1 cellular context compared by ENCODE assay signal in the genomic region with DNA sequence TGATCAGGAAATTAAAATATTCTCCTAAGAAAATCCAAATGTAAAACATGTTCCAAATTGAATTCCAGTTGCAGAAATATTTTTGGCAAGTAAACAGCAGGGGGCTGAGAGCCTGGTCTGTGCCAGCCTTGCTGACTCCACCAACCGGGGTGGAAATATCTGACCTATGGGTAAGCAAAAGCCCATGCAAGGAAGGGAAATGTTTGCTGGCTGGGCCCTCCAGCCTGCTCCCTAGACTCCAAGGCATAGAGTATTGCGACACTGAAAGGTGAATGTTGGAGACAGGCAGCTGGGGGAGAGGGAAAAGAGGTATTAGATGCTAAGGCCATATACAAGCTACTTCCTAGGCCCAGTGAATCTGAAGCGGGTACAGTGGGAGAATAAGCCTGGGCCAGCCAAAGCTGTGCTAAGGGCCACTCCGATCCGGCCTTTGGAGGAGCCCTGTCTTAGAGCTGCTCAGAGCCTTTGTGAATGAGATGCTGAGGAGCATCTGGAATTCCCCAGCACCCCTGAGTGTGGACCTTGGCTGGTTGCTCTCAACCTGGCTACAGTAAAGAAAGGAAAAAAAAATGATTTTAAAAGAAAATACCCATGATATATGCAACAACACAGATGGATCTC.
TF ChIP-seq lines count a peak whose summit lies in the region.

No MANE protein-coding gene starts in this region.

TF ChIP-seq in GM23338, 12 proteins besides CTCF, POLR2A, EP300 and RAD21 (continued from another document):
- TF ChIP-seq, protein P1, sequence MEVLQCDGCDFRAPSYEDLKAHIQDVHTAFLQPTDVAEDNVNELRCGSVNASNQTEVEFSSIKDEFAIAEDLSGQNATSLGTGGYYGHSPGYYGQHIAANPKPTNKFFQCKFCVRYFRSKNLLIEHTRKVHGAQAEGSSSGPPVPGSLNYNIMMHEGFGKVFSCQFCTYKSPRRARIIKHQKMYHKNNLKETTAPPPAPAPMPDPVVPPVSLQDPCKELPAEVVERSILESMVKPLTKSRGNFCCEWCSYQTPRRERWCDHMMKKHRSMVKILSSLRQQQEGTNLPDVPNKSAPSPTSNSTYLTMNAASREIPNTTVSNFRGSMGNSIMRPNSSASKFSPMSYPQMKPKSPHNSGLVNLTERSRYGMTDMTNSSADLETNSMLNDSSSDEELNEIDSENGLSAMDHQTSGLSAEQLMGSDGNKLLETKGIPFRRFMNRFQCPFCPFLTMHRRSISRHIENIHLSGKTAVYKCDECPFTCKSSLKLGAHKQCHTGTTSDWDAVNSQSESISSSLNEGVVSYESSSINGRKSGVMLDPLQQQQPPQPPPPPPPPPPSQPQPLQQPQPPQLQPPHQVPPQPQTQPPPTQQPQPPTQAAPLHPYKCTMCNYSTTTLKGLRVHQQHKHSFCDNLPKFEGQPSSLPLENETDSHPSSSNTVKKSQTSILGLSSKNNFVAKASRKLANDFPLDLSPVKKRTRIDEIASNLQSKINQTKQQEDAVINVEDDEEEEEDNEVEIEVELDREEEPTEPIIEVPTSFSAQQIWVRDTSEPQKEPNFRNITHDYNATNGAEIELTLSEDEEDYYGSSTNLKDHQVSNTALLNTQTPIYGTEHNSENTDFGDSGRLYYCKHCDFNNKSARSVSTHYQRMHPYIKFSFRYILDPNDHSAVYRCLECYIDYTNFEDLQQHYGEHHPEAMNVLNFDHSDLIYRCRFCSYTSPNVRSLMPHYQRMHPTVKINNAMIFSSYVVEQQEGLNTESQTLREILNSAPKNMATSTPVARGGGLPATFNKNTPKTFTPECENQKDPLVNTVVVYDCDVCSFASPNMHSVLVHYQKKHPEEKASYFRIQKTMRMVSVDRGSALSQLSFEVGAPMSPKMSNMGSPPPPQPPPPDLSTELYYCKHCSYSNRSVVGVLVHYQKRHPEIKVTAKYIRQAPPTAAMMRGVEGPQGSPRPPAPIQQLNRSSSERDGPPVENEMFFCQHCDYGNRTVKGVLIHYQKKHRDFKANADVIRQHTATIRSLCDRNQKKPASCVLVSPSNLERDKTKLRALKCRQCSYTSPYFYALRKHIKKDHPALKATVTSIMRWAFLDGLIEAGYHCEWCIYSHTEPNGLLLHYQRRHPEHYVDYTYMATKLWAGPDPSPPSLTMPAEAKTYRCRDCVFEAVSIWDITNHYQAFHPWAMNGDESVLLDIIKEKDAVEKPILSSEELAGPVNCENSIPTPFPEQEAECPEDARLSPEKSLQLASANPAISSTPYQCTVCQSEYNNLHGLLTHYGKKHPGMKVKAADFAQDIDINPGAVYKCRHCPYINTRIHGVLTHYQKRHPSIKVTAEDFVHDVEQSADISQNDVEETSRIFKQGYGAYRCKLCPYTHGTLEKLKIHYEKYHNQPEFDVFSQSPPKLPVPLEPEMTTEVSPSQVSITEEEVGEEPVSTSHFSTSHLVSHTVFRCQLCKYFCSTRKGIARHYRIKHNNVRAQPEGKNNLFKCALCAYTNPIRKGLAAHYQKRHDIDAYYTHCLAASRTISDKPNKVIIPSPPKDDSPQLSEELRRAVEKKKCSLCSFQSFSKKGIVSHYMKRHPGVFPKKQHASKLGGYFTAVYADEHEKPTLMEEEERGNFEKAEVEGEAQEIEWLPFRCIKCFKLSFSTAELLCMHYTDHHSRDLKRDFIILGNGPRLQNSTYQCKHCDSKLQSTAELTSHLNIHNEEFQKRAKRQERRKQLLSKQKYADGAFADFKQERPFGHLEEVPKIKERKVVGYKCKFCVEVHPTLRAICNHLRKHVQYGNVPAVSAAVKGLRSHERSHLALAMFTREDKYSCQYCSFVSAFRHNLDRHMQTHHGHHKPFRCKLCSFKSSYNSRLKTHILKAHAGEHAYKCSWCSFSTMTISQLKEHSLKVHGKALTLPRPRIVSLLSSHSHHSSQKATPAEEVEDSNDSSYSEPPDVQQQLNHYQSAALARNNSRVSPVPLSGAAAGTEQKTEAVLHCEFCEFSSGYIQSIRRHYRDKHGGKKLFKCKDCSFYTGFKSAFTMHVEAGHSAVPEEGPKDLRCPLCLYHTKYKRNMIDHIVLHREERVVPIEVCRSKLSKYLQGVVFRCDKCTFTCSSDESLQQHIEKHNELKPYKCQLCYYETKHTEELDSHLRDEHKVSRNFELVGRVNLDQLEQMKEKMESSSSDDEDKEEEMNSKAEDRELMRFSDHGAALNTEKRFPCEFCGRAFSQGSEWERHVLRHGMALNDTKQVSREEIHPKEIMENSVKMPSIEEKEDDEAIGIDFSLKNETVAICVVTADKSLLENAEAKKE (CRISPR knock-in tag; IDR thresholded peaks at IDR 0.05), result no peak
- no peak for TF ChIP-seq EZH2 (IDR thresholded peaks at IDR 0.05; ENCODE audit: low read depth, unreplicated experiment)
- no peak for TF ChIP-seq ZNF331 (CRISPR knock-in tag; IDR thresholded peaks at IDR 0.05; ENCODE audit: low read depth)
- TF ChIP-seq ZNF114 (CRISPR knock-in tag; IDR thresholded peaks at IDR 0.05), result no peak
- TF ChIP-seq, protein P2, sequence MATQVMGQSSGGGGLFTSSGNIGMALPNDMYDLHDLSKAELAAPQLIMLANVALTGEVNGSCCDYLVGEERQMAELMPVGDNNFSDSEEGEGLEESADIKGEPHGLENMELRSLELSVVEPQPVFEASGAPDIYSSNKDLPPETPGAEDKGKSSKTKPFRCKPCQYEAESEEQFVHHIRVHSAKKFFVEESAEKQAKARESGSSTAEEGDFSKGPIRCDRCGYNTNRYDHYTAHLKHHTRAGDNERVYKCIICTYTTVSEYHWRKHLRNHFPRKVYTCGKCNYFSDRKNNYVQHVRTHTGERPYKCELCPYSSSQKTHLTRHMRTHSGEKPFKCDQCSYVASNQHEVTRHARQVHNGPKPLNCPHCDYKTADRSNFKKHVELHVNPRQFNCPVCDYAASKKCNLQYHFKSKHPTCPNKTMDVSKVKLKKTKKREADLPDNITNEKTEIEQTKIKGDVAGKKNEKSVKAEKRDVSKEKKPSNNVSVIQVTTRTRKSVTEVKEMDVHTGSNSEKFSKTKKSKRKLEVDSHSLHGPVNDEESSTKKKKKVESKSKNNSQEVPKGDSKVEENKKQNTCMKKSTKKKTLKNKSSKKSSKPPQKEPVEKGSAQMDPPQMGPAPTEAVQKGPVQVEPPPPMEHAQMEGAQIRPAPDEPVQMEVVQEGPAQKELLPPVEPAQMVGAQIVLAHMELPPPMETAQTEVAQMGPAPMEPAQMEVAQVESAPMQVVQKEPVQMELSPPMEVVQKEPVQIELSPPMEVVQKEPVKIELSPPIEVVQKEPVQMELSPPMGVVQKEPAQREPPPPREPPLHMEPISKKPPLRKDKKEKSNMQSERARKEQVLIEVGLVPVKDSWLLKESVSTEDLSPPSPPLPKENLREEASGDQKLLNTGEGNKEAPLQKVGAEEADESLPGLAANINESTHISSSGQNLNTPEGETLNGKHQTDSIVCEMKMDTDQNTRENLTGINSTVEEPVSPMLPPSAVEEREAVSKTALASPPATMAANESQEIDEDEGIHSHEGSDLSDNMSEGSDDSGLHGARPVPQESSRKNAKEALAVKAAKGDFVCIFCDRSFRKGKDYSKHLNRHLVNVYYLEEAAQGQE (IDR thresholded peaks at IDR 0.05; ENCODE audit: unreplicated experiment), result no peak
- no peak for TF ChIP-seq EZH2phosphoT487 (IDR thresholded peaks at IDR 0.05; ENCODE audit: unreplicated experiment)
